Comparison of ENCODE assay signal across 10 cellular contexts in the genomic region with DNA sequence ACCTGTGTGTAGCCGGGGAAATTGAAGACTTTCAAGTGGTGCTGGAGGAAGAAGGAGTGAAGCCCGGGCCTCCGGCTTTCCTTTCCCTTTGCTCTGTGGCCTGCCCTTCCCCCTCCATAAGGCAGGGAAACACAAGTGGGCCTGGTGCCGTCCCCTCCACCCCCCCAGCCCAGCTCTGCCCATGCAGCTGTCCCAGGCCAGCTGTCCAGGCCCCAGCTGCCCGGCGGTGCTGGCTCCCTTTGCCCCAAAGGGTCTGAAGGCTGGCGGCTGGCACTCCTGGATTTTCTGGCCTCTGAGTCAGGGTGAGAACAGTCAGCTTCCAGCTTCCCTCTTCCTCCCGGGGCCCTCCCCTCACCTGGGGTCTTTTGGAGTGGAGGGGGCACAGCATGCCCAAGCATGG. TPM values are rescaled to one million over a fixed set of nuclear protein-coding genes. Genes with fewer than 3 reads are reported as not detected.
A peak's percentile ranks its signal among the peaks of the same experiment; 100 is the strongest.
DNase-seq lines count a peak whose midpoint lies in the region; ATAC-seq and TF ChIP-seq lines count a peak whose summit lies in the region.
"Had no signal": no experiment of that assay in that cellular context is flagged by ENCODE, and none has a peak within 500 bp of the region (broad histone marks: within the 10 kb centered on the region; RNA-seq: fewer than 3 reads in every experiment).

No MANE protein-coding gene starts in this region.

- no peak for TF ChIP-seq CTCF in CD4-positive, alpha-beta T cell (IDR thresholded peaks at IDR 0.05)

- H3K27me3 Mint-ChIP-seq in CD4-positive, alpha-beta T cell = no peaks in the 10 kb centered on the region
- no peaks in the 10 kb centered on the region for H3K27me3 Mint-ChIP-seq in activated CD4-positive, alpha-beta memory T cell treated with anti-CD3 and anti-CD28 coated beads, Interleukin-2, amount 10 ng/mL, durations not matched to agents 7 days and 5 days

- no peaks in the 10 kb centered on the region for H3K9me3 Mint-ChIP-seq in CD4-positive, alpha-beta T cell
- H3K9me3 Mint-ChIP-seq in activated CD4-positive, alpha-beta memory T cell treated with anti-CD3 and anti-CD28 coated beads, Interleukin-2, amount 10 ng/mL, durations not matched to agents 7 days and 5 days = no peaks in the 10 kb centered on the region

- H3K4me3 Mint-ChIP-seq in CD4-positive, alpha-beta T cell = no peak overlapping the region
- H3K4me3 Mint-ChIP-seq in activated CD4-positive, alpha-beta memory T cell treated with anti-CD3 and anti-CD28 coated beads, Interleukin-2, amount 10 ng/mL, durations not matched to agents 7 days and 5 days = no peak overlapping the region

- no peak overlapping the region for H3K27ac ChIP-seq in CD4-positive, alpha-beta T cell (ENCODE audit: low read depth, low read length)
- H3K27ac ChIP-seq: colonic mucosa had no signal

- H3K4me1 Mint-ChIP-seq in CD4-positive, alpha-beta T cell (ENCODE audit: low read depth) = peaks cover 75% of the 10 kb centered on the region
- H3K4me1 Mint-ChIP-seq in activated CD4-positive, alpha-beta memory T cell treated with anti-CD3 and anti-CD28 coated beads, Interleukin-2, amount 10 ng/mL, durations not matched to agents 7 days and 5 days = peaks cover 84% of the 10 kb centered on the region

- intact Hi-C loops in CD4-positive, alpha-beta T cell (cut with DNase I, micrococcal nuclease) = no loop called here

- POLR2A ChIA-PET in CD4-positive, alpha-beta T cell (lab: Charles Lee) = interaction anchor here (1.1 to 2.2 kb wide), 3 partner anchors 17 to 33 kb away, joined by 3 to 7 read pairs (median 4); partner anchors contain the start of gene CD82
- POLR2A ChIA-PET in activated CD4-positive, alpha-beta memory T cell treated with anti-CD3 and anti-CD28 coated beads, Interleukin-2, amount 10 ng/mL, durations not matched to agents 7 days and 5 days (lab: Charles Lee) = interaction anchor here (0.7 to 1.5 kb wide), 3 partner anchors 14 to 31 kb away, joined by 3 to 5 read pairs (median 3); no protein-coding TSS in a partner anchor

- H3K9me3 ChIP-seq in CD4-positive, alpha-beta T cell (ENCODE audit: control insufficient read depth, low read length) = no peaks in the 10 kb centered on the region
- H3K9me3 ChIP-seq: colonic mucosa had no signal

- CTCF ChIA-PET in CD4-positive, alpha-beta T cell (lab: Charles Lee) = no interaction called here
- CTCF ChIA-PET in activated CD4-positive, alpha-beta memory T cell treated with anti-CD3 and anti-CD28 coated beads, Interleukin-2, amount 10 ng/mL, durations not matched to agents 7 days and 5 days (lab: Charles Lee) = interaction anchor here (3.2 kb wide), 1 partner anchor 24 kb away, joined by 17 read pairs; no protein-coding TSS in a partner anchor

- no peak for ATAC-seq in CD4-positive, alpha-beta T cell (ENCODE audit: poor library complexity)
- ATAC-seq in HG03342 (IDR thresholded peaks at IDR 0.05; ENCODE audit: unreplicated experiment) = no peak

- no peaks in the 10 kb centered on the region for H3K27me3 ChIP-seq in CD4-positive, alpha-beta T cell (ENCODE audit: control insufficient read depth, insufficient read depth, low read length)
- H3K27me3 ChIP-seq: colonic mucosa had no signal

- H3K36me3 Mint-ChIP-seq in CD4-positive, alpha-beta T cell (ENCODE audit: low read depth) = peaks cover 30% of the 10 kb centered on the region
- peaks cover 68% of the 10 kb centered on the region for H3K36me3 Mint-ChIP-seq in activated CD4-positive, alpha-beta memory T cell treated with anti-CD3 and anti-CD28 coated beads, Interleukin-2, amount 10 ng/mL, durations not matched to agents 7 days and 5 days (ENCODE audit: low read depth)

- H3K27ac Mint-ChIP-seq in CD4-positive, alpha-beta T cell = peak overlapping the region; percentile 98
- H3K27ac Mint-ChIP-seq in activated CD4-positive, alpha-beta memory T cell treated with anti-CD3 and anti-CD28 coated beads, Interleukin-2, amount 10 ng/mL, durations not matched to agents 7 days and 5 days = peak overlapping the region; percentile 2

- DNase-seq in CD4-positive, alpha-beta T cell = no peak
- DNase-seq in activated CD4-positive, alpha-beta memory T cell treated with anti-CD3 and anti-CD28 coated beads, Interleukin-2, amount 10 ng/mL, durations not matched to agents 7 days and 5 days = no peak
- DNase-seq in hippocampal formation (lab: John Stamatoyannopoulos, UW) (peak; percentile 74 to 86), skeletal muscle cell (ENCODE audit: low read depth) (peak; percentile 32), DMS153 treated with DMSO at 0.1 percent for 48 hours (lab: John Stamatoyannopoulos, UW; ENCODE audit: unreplicated experiment) (no peak), GOT3 (lab: John Stamatoyannopoulos, UW) (no peak)
- DNase-seq in stimulated activated CD4-positive, alpha-beta T cell treated with anti-CD3 and anti-CD28 coated beads, Interleukin-1b, Interleukin-23, amount 100 ng/mL, for 48 hours = no peak
- DNase-seq: colonic mucosa, NCI-H526 treated with DMSO at 0.1 percent for 48 hours had no signal

- no peak overlapping the region for H3K4me3 ChIP-seq in skeletal muscle cell (ENCODE audit: low read depth, low read length)
- H3K4me3 ChIP-seq: colonic mucosa had no signal

RNA-seq across cellular contexts. Expression of gene CD82, which starts 27.7 kb away (rescaled TPM):
- total RNA-seq in CD4-positive, alpha-beta T cell = 10 to 100 TPM; 33.8 to 37.3 TPM
- 100 to 1,000 TPM; 193 to 208 TPM for total RNA-seq in activated CD4-positive, alpha-beta memory T cell treated with anti-CD3 and anti-CD28 coated beads, Interleukin-2, amount 10 ng/mL, durations not matched to agents 7 days and 5 days

Comparison
In these comparisons a context has a peak if more than half of its experiments do, and no peak if none do; other contexts are left out.
1. DNase-seq: peak in hippocampal formation (2 of 2) and skeletal muscle cell (single experiment); none in CD4-positive, alpha-beta T cell (0 of 10), activated CD4-positive, alpha-beta memory T cell treated with anti-CD3 and anti-CD28 coated beads, Interleukin-2, amount 10 ng/mL, durations not matched to agents 7 days and 5 days (single experiment), stimulated activated CD4-positive, alpha-beta T cell treated with anti-CD3 and anti-CD28 coated beads, Interleukin-1b, Interleukin-23, amount 100 ng/mL, for 48 hours (single experiment), DMS153 treated with DMSO at 0.1 percent for 48 hours (single experiment) and GOT3 (single experiment).
2. RNA of gene CD82, which starts 27.7 kb away (total RNA-seq): 193 to 208 TPM in activated CD4-positive, alpha-beta memory T cell treated with anti-CD3 and anti-CD28 coated beads, Interleukin-2, amount 10 ng/mL, durations not matched to agents 7 days and 5 days; 33.8 to 37.3 TPM in CD4-positive, alpha-beta T cell; every median in the first group is over 4 times any median in the second.